In genomic region chr20:50879649-50880550, GRCh38 we compare ENCODE assay signal across 15 cellular contexts.
"Had no signal": no experiment of that assay in that cellular context is flagged by ENCODE, and none has a peak within 500 bp of the region (broad histone marks: within the 10 kb centered on the region; RNA-seq: fewer than 3 reads in every experiment).

No MANE protein-coding gene starts in this region.

- H3K4me3 ChIP-seq: esophagus squamous epithelium, ovary, tibial artery, uterus had no signal

- H3K27me3 ChIP-seq: esophagus squamous epithelium, ovary, tibial artery, uterus had no signal

- H3K4me1 Mint-ChIP-seq: activated CD4-positive, alpha-beta T cell treated with anti-CD3 and anti-CD28 coated beads for 36 hours; activated naive CD4-positive, alpha-beta T cell treated with anti-CD3 and anti-CD28 coated beads, Interleukin-2, amount 50 U/mL, for 24 hours; activated T-helper 17 cell treated with anti-CD3 and anti-CD28 coated beads, Interleukin-2, amount 50 U/mL, for 72 hours; natural killer cell had no signal

- H3K27ac ChIP-seq: esophagus squamous epithelium, ovary, tibial artery, uterus had no signal

- H3K4me1 ChIP-seq: esophagus squamous epithelium, tibial artery, uterus had no signal

- H3K9me3 Mint-ChIP-seq: activated naive CD4-positive, alpha-beta T cell treated with anti-CD3 and anti-CD28 coated beads, Interleukin-2, amount 50 U/mL, for 24 hours; activated T-helper 17 cell treated with anti-CD3 and anti-CD28 coated beads, Interleukin-2, amount 50 U/mL, for 72 hours; natural killer cell had no signal

- H3K36me3 ChIP-seq: ovary, uterus had no signal

- H3K36me3 Mint-ChIP-seq: natural killer cell had no signal

- H3K27me3 Mint-ChIP-seq: activated CD4-positive, alpha-beta T cell treated with anti-CD3 and anti-CD28 coated beads for 36 hours; activated naive CD4-positive, alpha-beta T cell treated with anti-CD3 and anti-CD28 coated beads, Interleukin-2, amount 50 U/mL, for 24 hours; activated T-helper 17 cell treated with anti-CD3 and anti-CD28 coated beads, Interleukin-2, amount 50 U/mL, for 72 hours had no signal

- H3K27ac Mint-ChIP-seq: activated CD4-positive, alpha-beta T cell treated with anti-CD3 and anti-CD28 coated beads for 36 hours; activated naive CD4-positive, alpha-beta T cell treated with anti-CD3 and anti-CD28 coated beads, Interleukin-2, amount 50 U/mL, for 24 hours; activated T-helper 17 cell treated with anti-CD3 and anti-CD28 coated beads, Interleukin-2, amount 50 U/mL, for 72 hours had no signal

- H3K9me3 ChIP-seq: esophagus squamous epithelium, ovary, tibial artery, uterus had no signal

- H3K4me3 Mint-ChIP-seq: activated CD4-positive, alpha-beta T cell treated with anti-CD3 and anti-CD28 coated beads for 36 hours; activated naive CD4-positive, alpha-beta T cell treated with anti-CD3 and anti-CD28 coated beads, Interleukin-2, amount 50 U/mL, for 24 hours; activated T-helper 17 cell treated with anti-CD3 and anti-CD28 coated beads, Interleukin-2, amount 50 U/mL, for 72 hours; natural killer cell had no signal

- FAIRE-seq: bronchial epithelial cell had no signal

- DNase-seq: activated CD4-positive, alpha-beta T cell treated with anti-CD3 and anti-CD28 coated beads for 36 hours; esophagus squamous epithelium; foreskin fibroblast; left colon; mammary epithelial cell; natural killer cell; ovary; stimulated activated CD4-positive, alpha-beta T cell treated with anti-CD3 and anti-CD28 coated beads, Interleukin-15, amount 100 ng/mL, for 24 hours; stimulated activated CD4-positive, alpha-beta T cell treated with anti-CD3 and anti-CD28 coated beads, Interleukin-4, amount 100 ng/mL, for 24 hours; SW 1271; uterus had no signal

- ATAC-seq: activated CD4-positive, alpha-beta T cell treated with anti-CD3 and anti-CD28 coated beads for 36 hours; activated T-helper 17 cell treated with anti-CD3 and anti-CD28 coated beads, Interleukin-2, amount 50 U/mL, for 72 hours; left colon; natural killer cell had no signal
